In genomic region chr5:154110781-154111180, GRCh38 we compare ENCODE assay signal across 1 cellular context.
TF ChIP-seq lines count a peak whose summit lies in the region.

No MANE protein-coding gene starts in this region.

TF ChIP-seq in H1, 55 proteins besides CTCF, POLR2A, EP300 and RAD21 (continued from another document):
- TF ChIP-seq RFX5 (IDR thresholded peaks at IDR 0.05; ENCODE audit: borderline replicate concordance, low read depth, low read length) (no peak), EZH2 (IDR thresholded peaks at IDR 0.05; ENCODE audit: low read depth, low read length, severe bottlenecking) (no peak), JUND (IDR thresholded peaks at IDR 0.05; ENCODE audit: low read length) (no peak), SIN3A (conservative IDR thresholded peaks at IDR 0.05 in 1 of 2, IDR thresholded peaks at IDR 0.05 in 1 of 2; ENCODE audit: low read depth in 1 of 2, low read length in 2 of 2) (no peak), CBX8 (IDR thresholded peaks at IDR 0.05; ENCODE audit: borderline replicate concordance, low read depth, low read length) (no peak)
